ENCODE assay signal across 1 cellular context in the genomic region with DNA sequence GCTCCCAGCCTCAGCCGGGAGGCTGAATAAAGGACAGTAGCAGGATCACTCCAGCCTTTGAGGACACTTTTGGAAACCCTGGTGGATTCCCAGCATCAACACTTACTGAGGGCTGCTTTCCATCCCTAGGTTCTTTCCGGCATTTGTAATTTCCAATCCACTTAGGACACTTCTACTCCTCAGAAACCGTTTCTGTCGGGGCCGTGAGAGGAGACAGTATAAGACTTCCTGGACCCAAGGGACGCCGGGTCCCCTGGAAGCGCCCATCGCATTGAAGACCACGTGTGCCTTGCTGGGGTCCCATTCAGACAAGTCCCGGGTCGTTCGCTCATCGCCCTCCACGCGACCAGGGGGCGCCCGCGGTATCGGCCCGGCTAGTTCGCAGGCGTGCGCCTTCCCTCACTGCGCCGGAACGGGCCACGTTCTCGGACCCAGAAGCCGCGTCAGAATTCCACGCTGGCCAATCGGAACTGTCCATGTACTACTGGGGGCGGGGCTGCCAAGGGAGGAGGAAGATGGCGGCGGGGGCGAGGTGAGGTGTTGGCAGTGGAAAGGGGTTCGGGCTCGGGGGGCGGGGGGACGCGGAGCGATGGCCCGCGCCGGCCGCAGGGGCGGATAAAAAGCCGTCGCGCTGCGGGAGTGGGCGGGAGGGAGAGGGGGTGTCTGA.
TF ChIP-seq lines count a peak whose summit lies in the region.

A gene (plus strand): TSS at position 479 of the 667 bp plus-strand sequence. CDS start 202 bp downstream, outside the sequence.

TF ChIP-seq in K562, 482 proteins besides CTCF, POLR2A, EP300 and RAD21 (continued from another document and continues in another):
- TF ChIP-seq, protein P1, sequence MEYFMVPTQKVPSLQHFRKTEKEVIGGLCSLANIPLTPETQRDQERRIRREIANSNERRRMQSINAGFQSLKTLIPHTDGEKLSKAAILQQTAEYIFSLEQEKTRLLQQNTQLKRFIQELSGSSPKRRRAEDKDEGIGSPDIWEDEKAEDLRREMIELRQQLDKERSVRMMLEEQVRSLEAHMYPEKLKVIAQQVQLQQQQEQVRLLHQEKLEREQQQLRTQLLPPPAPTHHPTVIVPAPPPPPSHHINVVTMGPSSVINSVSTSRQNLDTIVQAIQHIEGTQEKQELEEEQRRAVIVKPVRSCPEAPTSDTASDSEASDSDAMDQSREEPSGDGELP (CRISPR knock-in tag; IDR thresholded peaks at IDR 0.05; ENCODE audit: borderline replicate concordance), result peak; percentile 79
- TF ChIP-seq L3MBTL2 (IDR thresholded peaks at IDR 0.05), result peak; percentile 77
- TF ChIP-seq, protein P2, sequence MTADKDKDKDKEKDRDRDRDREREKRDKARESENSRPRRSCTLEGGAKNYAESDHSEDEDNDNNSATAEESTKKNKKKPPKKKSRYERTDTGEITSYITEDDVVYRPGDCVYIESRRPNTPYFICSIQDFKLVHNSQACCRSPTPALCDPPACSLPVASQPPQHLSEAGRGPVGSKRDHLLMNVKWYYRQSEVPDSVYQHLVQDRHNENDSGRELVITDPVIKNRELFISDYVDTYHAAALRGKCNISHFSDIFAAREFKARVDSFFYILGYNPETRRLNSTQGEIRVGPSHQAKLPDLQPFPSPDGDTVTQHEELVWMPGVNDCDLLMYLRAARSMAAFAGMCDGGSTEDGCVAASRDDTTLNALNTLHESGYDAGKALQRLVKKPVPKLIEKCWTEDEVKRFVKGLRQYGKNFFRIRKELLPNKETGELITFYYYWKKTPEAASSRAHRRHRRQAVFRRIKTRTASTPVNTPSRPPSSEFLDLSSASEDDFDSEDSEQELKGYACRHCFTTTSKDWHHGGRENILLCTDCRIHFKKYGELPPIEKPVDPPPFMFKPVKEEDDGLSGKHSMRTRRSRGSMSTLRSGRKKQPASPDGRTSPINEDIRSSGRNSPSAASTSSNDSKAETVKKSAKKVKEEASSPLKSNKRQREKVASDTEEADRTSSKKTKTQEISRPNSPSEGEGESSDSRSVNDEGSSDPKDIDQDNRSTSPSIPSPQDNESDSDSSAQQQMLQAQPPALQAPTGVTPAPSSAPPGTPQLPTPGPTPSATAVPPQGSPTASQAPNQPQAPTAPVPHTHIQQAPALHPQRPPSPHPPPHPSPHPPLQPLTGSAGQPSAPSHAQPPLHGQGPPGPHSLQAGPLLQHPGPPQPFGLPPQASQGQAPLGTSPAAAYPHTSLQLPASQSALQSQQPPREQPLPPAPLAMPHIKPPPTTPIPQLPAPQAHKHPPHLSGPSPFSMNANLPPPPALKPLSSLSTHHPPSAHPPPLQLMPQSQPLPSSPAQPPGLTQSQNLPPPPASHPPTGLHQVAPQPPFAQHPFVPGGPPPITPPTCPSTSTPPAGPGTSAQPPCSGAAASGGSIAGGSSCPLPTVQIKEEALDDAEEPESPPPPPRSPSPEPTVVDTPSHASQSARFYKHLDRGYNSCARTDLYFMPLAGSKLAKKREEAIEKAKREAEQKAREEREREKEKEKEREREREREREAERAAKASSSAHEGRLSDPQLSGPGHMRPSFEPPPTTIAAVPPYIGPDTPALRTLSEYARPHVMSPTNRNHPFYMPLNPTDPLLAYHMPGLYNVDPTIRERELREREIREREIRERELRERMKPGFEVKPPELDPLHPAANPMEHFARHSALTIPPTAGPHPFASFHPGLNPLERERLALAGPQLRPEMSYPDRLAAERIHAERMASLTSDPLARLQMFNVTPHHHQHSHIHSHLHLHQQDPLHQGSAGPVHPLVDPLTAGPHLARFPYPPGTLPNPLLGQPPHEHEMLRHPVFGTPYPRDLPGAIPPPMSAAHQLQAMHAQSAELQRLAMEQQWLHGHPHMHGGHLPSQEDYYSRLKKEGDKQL (CRISPR knock-in tag; IDR thresholded peaks at IDR 0.05; ENCODE audit: borderline replicate concordance), result no peak
- peak in 1 of 2 experiments; percentile 28; a peak in 1 of 4 replicates for TF ChIP-seq NONO (IDR thresholded peaks at IDR 0.05; ENCODE audit: low read depth in 2 of 2, low read length in 1 of 2)
- TF ChIP-seq, protein P3, sequence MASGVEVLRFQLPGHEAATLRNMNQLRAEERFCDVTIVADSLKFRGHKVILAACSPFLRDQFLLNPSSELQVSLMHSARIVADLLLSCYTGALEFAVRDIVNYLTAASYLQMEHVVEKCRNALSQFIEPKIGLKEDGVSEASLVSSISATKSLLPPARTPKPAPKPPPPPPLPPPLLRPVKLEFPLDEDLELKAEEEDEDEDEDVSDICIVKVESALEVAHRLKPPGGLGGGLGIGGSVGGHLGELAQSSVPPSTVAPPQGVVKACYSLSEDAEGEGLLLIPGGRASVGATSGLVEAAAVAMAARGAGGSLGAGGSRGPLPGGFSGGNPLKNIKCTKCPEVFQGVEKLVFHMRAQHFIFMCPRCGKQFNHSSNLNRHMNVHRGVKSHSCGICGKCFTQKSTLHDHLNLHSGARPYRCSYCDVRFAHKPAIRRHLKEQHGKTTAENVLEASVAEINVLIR (CRISPR knock-in tag; IDR thresholded peaks at IDR 0.05), result peak; percentile 78
- TF ChIP-seq, protein P4, sequence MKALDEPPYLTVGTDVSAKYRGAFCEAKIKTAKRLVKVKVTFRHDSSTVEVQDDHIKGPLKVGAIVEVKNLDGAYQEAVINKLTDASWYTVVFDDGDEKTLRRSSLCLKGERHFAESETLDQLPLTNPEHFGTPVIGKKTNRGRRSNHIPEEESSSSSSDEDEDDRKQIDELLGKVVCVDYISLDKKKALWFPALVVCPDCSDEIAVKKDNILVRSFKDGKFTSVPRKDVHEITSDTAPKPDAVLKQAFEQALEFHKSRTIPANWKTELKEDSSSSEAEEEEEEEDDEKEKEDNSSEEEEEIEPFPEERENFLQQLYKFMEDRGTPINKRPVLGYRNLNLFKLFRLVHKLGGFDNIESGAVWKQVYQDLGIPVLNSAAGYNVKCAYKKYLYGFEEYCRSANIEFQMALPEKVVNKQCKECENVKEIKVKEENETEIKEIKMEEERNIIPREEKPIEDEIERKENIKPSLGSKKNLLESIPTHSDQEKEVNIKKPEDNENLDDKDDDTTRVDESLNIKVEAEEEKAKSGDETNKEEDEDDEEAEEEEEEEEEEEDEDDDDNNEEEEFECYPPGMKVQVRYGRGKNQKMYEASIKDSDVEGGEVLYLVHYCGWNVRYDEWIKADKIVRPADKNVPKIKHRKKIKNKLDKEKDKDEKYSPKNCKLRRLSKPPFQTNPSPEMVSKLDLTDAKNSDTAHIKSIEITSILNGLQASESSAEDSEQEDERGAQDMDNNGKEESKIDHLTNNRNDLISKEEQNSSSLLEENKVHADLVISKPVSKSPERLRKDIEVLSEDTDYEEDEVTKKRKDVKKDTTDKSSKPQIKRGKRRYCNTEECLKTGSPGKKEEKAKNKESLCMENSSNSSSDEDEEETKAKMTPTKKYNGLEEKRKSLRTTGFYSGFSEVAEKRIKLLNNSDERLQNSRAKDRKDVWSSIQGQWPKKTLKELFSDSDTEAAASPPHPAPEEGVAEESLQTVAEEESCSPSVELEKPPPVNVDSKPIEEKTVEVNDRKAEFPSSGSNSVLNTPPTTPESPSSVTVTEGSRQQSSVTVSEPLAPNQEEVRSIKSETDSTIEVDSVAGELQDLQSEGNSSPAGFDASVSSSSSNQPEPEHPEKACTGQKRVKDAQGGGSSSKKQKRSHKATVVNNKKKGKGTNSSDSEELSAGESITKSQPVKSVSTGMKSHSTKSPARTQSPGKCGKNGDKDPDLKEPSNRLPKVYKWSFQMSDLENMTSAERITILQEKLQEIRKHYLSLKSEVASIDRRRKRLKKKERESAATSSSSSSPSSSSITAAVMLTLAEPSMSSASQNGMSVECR (CRISPR knock-in tag; IDR thresholded peaks at IDR 0.05), result peak; percentile 84
- TF ChIP-seq, protein P5, sequence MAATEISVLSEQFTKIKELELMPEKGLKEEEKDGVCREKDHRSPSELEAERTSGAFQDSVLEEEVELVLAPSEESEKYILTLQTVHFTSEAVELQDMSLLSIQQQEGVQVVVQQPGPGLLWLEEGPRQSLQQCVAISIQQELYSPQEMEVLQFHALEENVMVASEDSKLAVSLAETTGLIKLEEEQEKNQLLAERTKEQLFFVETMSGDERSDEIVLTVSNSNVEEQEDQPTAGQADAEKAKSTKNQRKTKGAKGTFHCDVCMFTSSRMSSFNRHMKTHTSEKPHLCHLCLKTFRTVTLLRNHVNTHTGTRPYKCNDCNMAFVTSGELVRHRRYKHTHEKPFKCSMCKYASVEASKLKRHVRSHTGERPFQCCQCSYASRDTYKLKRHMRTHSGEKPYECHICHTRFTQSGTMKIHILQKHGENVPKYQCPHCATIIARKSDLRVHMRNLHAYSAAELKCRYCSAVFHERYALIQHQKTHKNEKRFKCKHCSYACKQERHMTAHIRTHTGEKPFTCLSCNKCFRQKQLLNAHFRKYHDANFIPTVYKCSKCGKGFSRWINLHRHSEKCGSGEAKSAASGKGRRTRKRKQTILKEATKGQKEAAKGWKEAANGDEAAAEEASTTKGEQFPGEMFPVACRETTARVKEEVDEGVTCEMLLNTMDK (IDR thresholded peaks at IDR 0.05; ENCODE audit: borderline replicate concordance, insufficient read depth, low read depth, low read length, poor library complexity, severe bottlenecking), result peak; percentile 86
- TF ChIP-seq TAF9B (IDR thresholded peaks at IDR 0.05; ENCODE audit: partially characterized antibody), result peak; percentile 87
- TF ChIP-seq TBP (optimal IDR thresholded peaks at IDR 0.05; ENCODE audit: low read depth, low read length), result peak; percentile 56
- TF ChIP-seq, protein P6, sequence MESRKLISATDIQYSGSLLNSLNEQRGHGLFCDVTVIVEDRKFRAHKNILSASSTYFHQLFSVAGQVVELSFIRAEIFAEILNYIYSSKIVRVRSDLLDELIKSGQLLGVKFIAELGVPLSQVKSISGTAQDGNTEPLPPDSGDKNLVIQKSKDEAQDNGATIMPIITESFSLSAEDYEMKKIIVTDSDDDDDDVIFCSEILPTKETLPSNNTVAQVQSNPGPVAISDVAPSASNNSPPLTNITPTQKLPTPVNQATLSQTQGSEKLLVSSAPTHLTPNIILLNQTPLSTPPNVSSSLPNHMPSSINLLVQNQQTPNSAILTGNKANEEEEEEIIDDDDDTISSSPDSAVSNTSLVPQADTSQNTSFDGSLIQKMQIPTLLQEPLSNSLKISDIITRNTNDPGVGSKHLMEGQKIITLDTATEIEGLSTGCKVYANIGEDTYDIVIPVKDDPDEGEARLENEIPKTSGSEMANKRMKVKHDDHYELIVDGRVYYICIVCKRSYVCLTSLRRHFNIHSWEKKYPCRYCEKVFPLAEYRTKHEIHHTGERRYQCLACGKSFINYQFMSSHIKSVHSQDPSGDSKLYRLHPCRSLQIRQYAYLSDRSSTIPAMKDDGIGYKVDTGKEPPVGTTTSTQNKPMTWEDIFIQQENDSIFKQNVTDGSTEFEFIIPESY (CRISPR knock-in tag; IDR thresholded peaks at IDR 0.05), result peak; percentile 68
- no peak for TF ChIP-seq GTF2A2 (tag; IDR thresholded peaks at IDR 0.05)
- no peak for TF ChIP-seq SIRT6 (IDR thresholded peaks at IDR 0.05; ENCODE audit: low read depth, low read length)
- TF ChIP-seq BRD9 (IDR thresholded peaks at IDR 0.05; ENCODE audit: low read depth, partially characterized antibody), result peak; percentile 50
- TF ChIP-seq EGR1 (conservative IDR thresholded peaks at IDR 0.05), result peak; percentile 76
- TF ChIP-seq, protein P7, sequence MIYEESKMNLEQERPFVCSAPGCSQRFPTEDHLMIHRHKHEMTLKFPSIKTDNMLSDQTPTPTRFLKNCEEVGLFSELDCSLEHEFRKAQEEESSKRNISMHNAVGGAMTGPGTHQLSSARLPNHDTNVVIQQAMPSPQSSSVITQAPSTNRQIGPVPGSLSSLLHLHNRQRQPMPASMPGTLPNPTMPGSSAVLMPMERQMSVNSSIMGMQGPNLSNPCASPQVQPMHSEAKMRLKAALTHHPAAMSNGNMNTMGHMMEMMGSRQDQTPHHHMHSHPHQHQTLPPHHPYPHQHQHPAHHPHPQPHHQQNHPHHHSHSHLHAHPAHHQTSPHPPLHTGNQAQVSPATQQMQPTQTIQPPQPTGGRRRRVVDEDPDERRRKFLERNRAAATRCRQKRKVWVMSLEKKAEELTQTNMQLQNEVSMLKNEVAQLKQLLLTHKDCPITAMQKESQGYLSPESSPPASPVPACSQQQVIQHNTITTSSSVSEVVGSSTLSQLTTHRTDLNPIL (CRISPR knock-in tag; IDR thresholded peaks at IDR 0.05), result no peak
- TF ChIP-seq, protein P8, sequence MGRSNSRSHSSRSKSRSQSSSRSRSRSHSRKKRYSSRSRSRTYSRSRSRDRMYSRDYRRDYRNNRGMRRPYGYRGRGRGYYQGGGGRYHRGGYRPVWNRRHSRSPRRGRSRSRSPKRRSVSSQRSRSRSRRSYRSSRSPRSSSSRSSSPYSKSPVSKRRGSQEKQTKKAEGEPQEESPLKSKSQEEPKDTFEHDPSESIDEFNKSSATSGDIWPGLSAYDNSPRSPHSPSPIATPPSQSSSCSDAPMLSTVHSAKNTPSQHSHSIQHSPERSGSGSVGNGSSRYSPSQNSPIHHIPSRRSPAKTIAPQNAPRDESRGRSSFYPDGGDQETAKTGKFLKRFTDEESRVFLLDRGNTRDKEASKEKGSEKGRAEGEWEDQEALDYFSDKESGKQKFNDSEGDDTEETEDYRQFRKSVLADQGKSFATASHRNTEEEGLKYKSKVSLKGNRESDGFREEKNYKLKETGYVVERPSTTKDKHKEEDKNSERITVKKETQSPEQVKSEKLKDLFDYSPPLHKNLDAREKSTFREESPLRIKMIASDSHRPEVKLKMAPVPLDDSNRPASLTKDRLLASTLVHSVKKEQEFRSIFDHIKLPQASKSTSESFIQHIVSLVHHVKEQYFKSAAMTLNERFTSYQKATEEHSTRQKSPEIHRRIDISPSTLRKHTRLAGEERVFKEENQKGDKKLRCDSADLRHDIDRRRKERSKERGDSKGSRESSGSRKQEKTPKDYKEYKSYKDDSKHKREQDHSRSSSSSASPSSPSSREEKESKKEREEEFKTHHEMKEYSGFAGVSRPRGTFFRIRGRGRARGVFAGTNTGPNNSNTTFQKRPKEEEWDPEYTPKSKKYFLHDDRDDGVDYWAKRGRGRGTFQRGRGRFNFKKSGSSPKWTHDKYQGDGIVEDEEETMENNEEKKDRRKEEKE (IDR thresholded peaks at IDR 0.05; ENCODE audit: borderline replicate concordance in 1 of 2, control insufficient read depth in 1 of 2, low read depth in 2 of 2, low read length in 1 of 2), result peak in 1 of 2 experiments; percentile 90; a peak in 2 of 4 replicates
- TF ChIP-seq, protein P9, sequence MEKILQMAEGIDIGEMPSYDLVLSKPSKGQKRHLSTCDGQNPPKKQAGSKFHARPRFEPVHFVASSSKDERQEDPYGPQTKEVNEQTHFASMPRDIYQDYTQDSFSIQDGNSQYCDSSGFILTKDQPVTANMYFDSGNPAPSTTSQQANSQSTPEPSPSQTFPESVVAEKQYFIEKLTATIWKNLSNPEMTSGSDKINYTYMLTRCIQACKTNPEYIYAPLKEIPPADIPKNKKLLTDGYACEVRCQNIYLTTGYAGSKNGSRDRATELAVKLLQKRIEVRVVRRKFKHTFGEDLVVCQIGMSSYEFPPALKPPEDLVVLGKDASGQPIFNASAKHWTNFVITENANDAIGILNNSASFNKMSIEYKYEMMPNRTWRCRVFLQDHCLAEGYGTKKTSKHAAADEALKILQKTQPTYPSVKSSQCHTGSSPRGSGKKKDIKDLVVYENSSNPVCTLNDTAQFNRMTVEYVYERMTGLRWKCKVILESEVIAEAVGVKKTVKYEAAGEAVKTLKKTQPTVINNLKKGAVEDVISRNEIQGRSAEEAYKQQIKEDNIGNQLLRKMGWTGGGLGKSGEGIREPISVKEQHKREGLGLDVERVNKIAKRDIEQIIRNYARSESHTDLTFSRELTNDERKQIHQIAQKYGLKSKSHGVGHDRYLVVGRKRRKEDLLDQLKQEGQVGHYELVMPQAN (IDR thresholded peaks at IDR 0.05; ENCODE audit: borderline replicate concordance), result peak; percentile 86; the same call in 1 of the 2 replicates
- TF ChIP-seq TEAD4 (IDR thresholded peaks at IDR 0.05; ENCODE audit: low read length), result 0 out of 2 replicates have a peak, but pooled peaks have one; percentile 9
- TF ChIP-seq TEAD4 (CRISPR knock-in tag; IDR thresholded peaks at IDR 0.05; ENCODE audit: borderline replicate concordance), result no peak
- peak; percentile 70 for TF ChIP-seq RBBP5 (IDR thresholded peaks at IDR 0.05; ENCODE audit: borderline replicate concordance, insufficient read depth, low read length, poor library complexity, severe bottlenecking)
